In genomic region chr15:32837935-32838334, GRCh38 we compare ENCODE assay signal across 1 cellular context.
TF ChIP-seq lines count a peak whose summit lies in the region.

No MANE protein-coding gene starts in this region.

TF ChIP-seq in IMR-90, 13 proteins besides CTCF, POLR2A, EP300 and RAD21 (continued from another document):
- TF ChIP-seq MXI1 (IDR thresholded peaks at IDR 0.05; ENCODE audit: borderline replicate concordance, low read depth, low read length): no peak
- no peak for TF ChIP-seq FOS (IDR thresholded peaks at IDR 0.05; ENCODE audit: low read depth, low read length)
- no peak for TF ChIP-seq RFX5 (IDR thresholded peaks at IDR 0.05; ENCODE audit: low read depth, low read length)
- no peak for TF ChIP-seq NFE2L2 (IDR thresholded peaks at IDR 0.05; ENCODE audit: low read depth, low read length)
- TF ChIP-seq ELK1 (IDR thresholded peaks at IDR 0.05; ENCODE audit: borderline replicate concordance, low read depth, low read length): no peak
- no peak for TF ChIP-seq CEBPB (IDR thresholded peaks at IDR 0.05; ENCODE audit: low read depth, low read length)
- no peak for TF ChIP-seq CHD1 (IDR thresholded peaks at IDR 0.05; ENCODE audit: low read depth, low read length)
